22 cellular contexts compared by ENCODE assay signal in genomic region chr4:46432923-46433322, GRCh38. TPM values are rescaled to one million over a fixed set of nuclear protein-coding genes. Genes with fewer than 3 reads are reported as not detected.
DNase-seq lines count a peak whose midpoint lies in the region; ATAC-seq and TF ChIP-seq lines count a peak whose summit lies in the region.
"Had no signal": no experiment of that assay in that cellular context is flagged by ENCODE, and none has a peak within 500 bp of the region (broad histone marks: within the 10 kb centered on the region; RNA-seq: fewer than 3 reads in every experiment).

No MANE protein-coding gene starts in this region.

- no peak overlapping the region for H3K23ac ChIP-seq in IMR-90 (ENCODE audit: low read depth, low read length)

- TF ChIP-seq CTCF in IMR-90 (conservative IDR thresholded peaks at IDR 0.05; ENCODE audit: low read depth, low read length): no peak
- no peak for TF ChIP-seq CTCF in mammary epithelial cell (conservative IDR thresholded peaks at IDR 0.05 in 1 of 2, IDR thresholded peaks at IDR 0.05 in 1 of 2; ENCODE audit: extremely low read depth in 1 of 2, insufficient read depth in 1 of 2, low read depth in 1 of 2, low read length in 2 of 2)

- TF ChIP-seq RAD21 in IMR-90 (IDR thresholded peaks at IDR 0.05; ENCODE audit: low read length): no peak

- BruUV-seq in IMR-90 (replicated peaks; lab: Mats Ljungman, UMichigan): no TSS peak
- BruUV-seq in mammary epithelial cell (replicated peaks; lab: Mats Ljungman, UMichigan): no TSS peak

- H3K14ac ChIP-seq in IMR-90 (replicated peaks; ENCODE audit: low read depth, low read length): no peak overlapping the region

- H4K20me1 ChIP-seq in IMR-90 (ENCODE audit: insufficient read depth, low read length) (no peaks in the 10 kb centered on the region), mammary epithelial cell (ENCODE audit: insufficient read depth, low read length) (no peaks in the 10 kb centered on the region)
- H4K20me1 ChIP-seq: BLaER1 treated with 17β-estradiol and CSF1 and Interleukin-3, amounts not matched to agents 10 nM and 100 nM had no signal

- H3K27me3 ChIP-seq in IMR-90 (ENCODE audit: control insufficient read depth, insufficient read depth, low read length): no peaks in the 10 kb centered on the region
- H3K27me3 ChIP-seq in mammary epithelial cell (ENCODE audit: insufficient read depth, low read length): no peaks in the 10 kb centered on the region
- H3K27me3 ChIP-seq: BLaER1 treated with 17β-estradiol and CSF1 and Interleukin-3, amounts not matched to agents 10 nM and 100 nM had no signal

- H2AK5ac ChIP-seq in IMR-90 (ENCODE audit: low read depth, low read length): no peak overlapping the region

- H2BK20ac ChIP-seq in IMR-90 (ENCODE audit: low read depth, low read length): no peak overlapping the region

- H2BK5ac ChIP-seq in IMR-90 (ENCODE audit: low read depth, low read length, poor library complexity, severe bottlenecking): no peak overlapping the region

- CTCF ChIA-PET in IMR-90 (lab: Yijun Ruan, JAX) (no interaction called here), mammary epithelial cell (lab: Charles Lee; ENCODE audit: low non-redundant PET) (no interaction called here)

- H3K9me3 Mint-ChIP-seq in activated naive CD8-positive, alpha-beta T cell treated with anti-CD3 and anti-CD28 coated beads for 36 hours: peaks cover 2% of the 10 kb centered on the region

- H2BK15ac ChIP-seq in IMR-90 (ENCODE audit: low read depth, low read length): no peak overlapping the region

- H3K4me1 ChIP-seq in IMR-90 (ENCODE audit: control insufficient read depth, insufficient read depth, low read length): peaks cover 2% of the 10 kb centered on the region; the same call in 1 of the 2 replicates
- H3K4me1 ChIP-seq in mammary epithelial cell (ENCODE audit: insufficient read depth, low read length): peaks cover 14% of the 10 kb centered on the region
- H3K4me1 ChIP-seq: lower lobe of right lung, parathyroid adenoma had no signal

- no peak overlapping the region for H3K4me3 Mint-ChIP-seq in activated naive CD8-positive, alpha-beta T cell treated with anti-CD3 and anti-CD28 coated beads for 36 hours
- no peak overlapping the region for H3K4me3 Mint-ChIP-seq in T-helper 17 cell
- H3K4me3 Mint-ChIP-seq: dendritic cell treated with granulocyte-macrophage colony-stimulating factor and Interleukin-4, amounts not matched to agents 40 ng/mL and 50 ng/mL, for 4 days; naive B cell had no signal

- H3K4ac ChIP-seq in IMR-90 (ENCODE audit: low read depth, low read length): no peak overlapping the region

- H3K27ac Mint-ChIP-seq in activated naive CD8-positive, alpha-beta T cell treated with anti-CD3 and anti-CD28 coated beads for 36 hours: no peak overlapping the region
- H3K27ac Mint-ChIP-seq in T-helper 17 cell: no peak overlapping the region
- H3K27ac Mint-ChIP-seq: dendritic cell treated with granulocyte-macrophage colony-stimulating factor and Interleukin-4, amounts not matched to agents 40 ng/mL and 50 ng/mL, for 4 days; naive B cell had no signal

- dilution Hi-C loops in IMR-90 (cut with HindIII; ENCODE audit: low sequenced_read_pairs, unreplicated experiment) (no loop called here), mammary epithelial cell (cut with HindIII; ENCODE audit: low sequenced_read_pairs) (no loop called here)

- no peaks in the 10 kb centered on the region for H3K4me1 Mint-ChIP-seq in activated naive CD8-positive, alpha-beta T cell treated with anti-CD3 and anti-CD28 coated beads for 36 hours
- H3K4me1 Mint-ChIP-seq in T-helper 17 cell: no peaks in the 10 kb centered on the region
- H3K4me1 Mint-ChIP-seq: naive B cell had no signal

- H3K9me3 ChIP-seq in IMR-90 (ENCODE audit: control insufficient read depth, insufficient read depth, low read length) (no peaks in the 10 kb centered on the region), mammary epithelial cell (replicated peaks; ENCODE audit: insufficient read depth, low read length) (no peaks in the 10 kb centered on the region), T-helper 17 cell (ENCODE audit: control insufficient read depth, low read length, poor library complexity, severe bottlenecking) (no peaks in the 10 kb centered on the region)
- H3K9me3 ChIP-seq: BLaER1 treated with 17β-estradiol and CSF1 and Interleukin-3, amounts not matched to agents 10 nM and 100 nM; lower lobe of right lung had no signal

- no peak overlapping the region for H3K4me3 ChIP-seq in IMR-90 (ENCODE audit: insufficient read depth, low read depth, low read length)
- H3K4me3 ChIP-seq in mammary epithelial cell (replicated peaks in 1 of 3; ENCODE audit: insufficient read depth in 1 of 3, low read depth in 2 of 3, low read length in 3 of 3): no peak overlapping the region
- H3K4me3 ChIP-seq: BLaER1 treated with 17β-estradiol and CSF1 and Interleukin-3, amounts not matched to agents 10 nM and 100 nM; lower lobe of right lung had no signal

- in situ Hi-C loops in IMR-90 (cut with MboI; ENCODE audit: low sequenced_read_pairs): no loop called here
- in situ Hi-C loops in mammary epithelial cell (cut with MboI; ENCODE audit: low sequenced_read_pairs in 2 of 2): no loop called here

- no peaks in the 10 kb centered on the region for H3K79me2 ChIP-seq in mammary epithelial cell (ENCODE audit: insufficient read depth, low read length)
- H3K79me2 ChIP-seq: parathyroid adenoma had no signal

- H3K9me1 ChIP-seq in IMR-90 (ENCODE audit: insufficient read depth, low read length): no peaks in the 10 kb centered on the region

- H3K18ac ChIP-seq in IMR-90 (ENCODE audit: low read depth, low read length): no peak overlapping the region

- WGBS in IMR-90 (ENCODE audit: extremely low coverage in 2 of 2, insufficient read length in 1 of 2), 2 experiments: no CpG with 5 or more reads among the region's 1 CpG
- 76% methylated on average over 1 of the region's 1 CpG for WGBS in mammary epithelial cell (ENCODE audit: low coverage, missing lambda C conversion rate)

- no peak overlapping the region for H2BK120ac ChIP-seq in IMR-90 (ENCODE audit: low read depth, low read length)

- H3K36me3 ChIP-seq in IMR-90 (ENCODE audit: control insufficient read depth, insufficient read depth, low read length): no peaks in the 10 kb centered on the region
- H3K36me3 ChIP-seq in mammary epithelial cell (ENCODE audit: insufficient read depth, low read length): no peaks in the 10 kb centered on the region
- H3K36me3 ChIP-seq: BLaER1 treated with 17β-estradiol and CSF1 and Interleukin-3, amounts not matched to agents 10 nM and 100 nM; lower lobe of right lung had no signal

- POLR2A ChIA-PET in IMR-90 (lab: Charles Lee; ENCODE audit: unreplicated experiment): no interaction called here

- no peak overlapping the region for H4K5ac ChIP-seq in IMR-90 (ENCODE audit: low read depth, low read length)

- intact Hi-C loops in IMR-90 (cut with micrococcal nuclease) (no loop called here), mammary epithelial cell (cut with micrococcal nuclease) (loop anchor here (5.0 kb wide), 1 partner anchor 74 kb away; no protein-coding TSS in a partner anchor)

- TF ChIP-seq POLR2A in IMR-90 (IDR thresholded peaks at IDR 0.05; ENCODE audit: low read depth, low read length): no peak

- H3K9ac ChIP-seq in IMR-90 (ENCODE audit: low read depth, low read length): no peak overlapping the region
- no peak overlapping the region for H3K9ac ChIP-seq in mammary epithelial cell (ENCODE audit: insufficient read depth, low read length)
- H3K9ac ChIP-seq: BLaER1 treated with 17β-estradiol and CSF1 and Interleukin-3, amounts not matched to agents 10 nM and 100 nM; parathyroid adenoma had no signal

- H3K4me2 ChIP-seq in IMR-90 (ENCODE audit: low read depth, low read length): no peak overlapping the region
- peak overlapping the region; percentile 28 for H3K4me2 ChIP-seq in mammary epithelial cell (ENCODE audit: insufficient read depth, low read depth, low read length)
- H3K4me2 ChIP-seq: BLaER1 treated with 17β-estradiol and CSF1 and Interleukin-3, amounts not matched to agents 10 nM and 100 nM had no signal

- no peak overlapping the region for H4K8ac ChIP-seq in IMR-90 (ENCODE audit: low read depth in 2 of 2, low read length in 2 of 2)

- H4K91ac ChIP-seq in IMR-90 (ENCODE audit: insufficient read depth, low read depth, low read length): no peak overlapping the region

- DNase-seq in IMR-90 (peak; percentile 85), mammary epithelial cell (peak; percentile 59), iris pigment epithelial cell (ENCODE audit: low read depth) (peak; percentile 70), T-helper 17 cell (no peak)
- DNase-seq in activated CD4-positive, alpha-beta T cell treated with anti-CD3 and anti-CD28 coated beads for 1 hour: no peak
- no peak for DNase-seq in activated naive CD8-positive, alpha-beta T cell treated with anti-CD3 and anti-CD28 coated beads for 36 hours
- DNase-seq: activated CD4-positive, alpha-beta T cell treated with anti-CD3 and anti-CD28 coated beads, Interleukin-2, amount 50 U/mL, for 1 hour; activated naive CD4-positive, alpha-beta T cell; DMS153; glutamatergic neuron; lower lobe of right lung; naive B cell; NCI-H1436; NCI-H2227 treated with DMSO at 0.1 percent for 48 hours; NK-92 treated with Interleukin-12 subunit alpha and Interleukin-12 subunit beta, amount 100 ng/mL, for 24 hours; small intestine; stimulated activated CD4-positive, alpha-beta T cell treated with anti-CD3 and anti-CD28 coated beads, Interleukin-4, amount 100 ng/mL, for 4 hours had no signal

- no peak overlapping the region for H3K56ac ChIP-seq in IMR-90 (ENCODE audit: extremely low read depth, insufficient read depth, low read length)

- H2AFZ ChIP-seq in IMR-90 (replicated peaks; ENCODE audit: low read length, poor library complexity): no peak overlapping the region
- H2AFZ ChIP-seq in mammary epithelial cell (ENCODE audit: low read depth, low read length): no peak overlapping the region
- H2AFZ ChIP-seq: parathyroid adenoma had no signal

- H3K36me3 Mint-ChIP-seq in activated naive CD8-positive, alpha-beta T cell treated with anti-CD3 and anti-CD28 coated beads for 36 hours: no peaks in the 10 kb centered on the region
- no peaks in the 10 kb centered on the region for H3K36me3 Mint-ChIP-seq in T-helper 17 cell (ENCODE audit: low read depth)
- H3K36me3 Mint-ChIP-seq: naive B cell had no signal

- ATAC-seq in IMR-90 (ENCODE audit: low read depth): peak; percentile 82
- no peak for ATAC-seq in HG03139 (IDR thresholded peaks at IDR 0.05; ENCODE audit: unreplicated experiment)
- ATAC-seq in T-helper 17 cell: no peak
- ATAC-seq: lower lobe of right lung had no signal

- no peaks in the 10 kb centered on the region for H3K27me3 Mint-ChIP-seq in activated naive CD8-positive, alpha-beta T cell treated with anti-CD3 and anti-CD28 coated beads for 36 hours
- no peaks in the 10 kb centered on the region for H3K27me3 Mint-ChIP-seq in T-helper 17 cell
- H3K27me3 Mint-ChIP-seq: dendritic cell treated with granulocyte-macrophage colony-stimulating factor and Interleukin-4, amounts not matched to agents 40 ng/mL and 50 ng/mL, for 4 days; naive B cell had no signal

- H2AK9ac ChIP-seq in IMR-90 (replicated peaks; ENCODE audit: low read depth, low read length, poor library complexity): no peak overlapping the region

- no peaks in the 10 kb centered on the region for H3K79me1 ChIP-seq in IMR-90 (ENCODE audit: low read depth in 1 of 2, low read length in 2 of 2)

- H3K27ac ChIP-seq in IMR-90 (ENCODE audit: insufficient read depth, low read length) (no peak overlapping the region), mammary epithelial cell (ENCODE audit: insufficient read depth, low read depth, low read length) (no peak overlapping the region)
- H3K27ac ChIP-seq: BLaER1 treated with 17β-estradiol and CSF1 and Interleukin-3, amounts not matched to agents 10 nM and 100 nM; lower lobe of right lung; parathyroid adenoma had no signal

RNA-seq across cellular contexts. Expression of gene GABRA2, which starts 43.0 kb away (rescaled TPM):
- total RNA-seq in IMR-90 (2012; rRNA removed) (0.83 and 0.90 TPM in 2 replicates), mammary epithelial cell (not detected), T-helper 17 cell (not detected)
- polyA plus RNA-seq in IMR-90 (2012; rRNA removed) (0.44 and 0.65 TPM in 2 replicates), mammary epithelial cell (0.05 TPM)
- polyA plus RNA-seq in IMR-90 (2012; cell fraction: cytosol; rRNA removed): 0.08 and 0.17 TPM in 2 replicates
- polyA plus RNA-seq in IMR-90 (2012; cell fraction: nucleus; rRNA removed; ENCODE audit: low replicate concordance): 0.03 and 0.61 TPM in 2 replicates
- not detected for polyA minus RNA-seq in mammary epithelial cell
- not detected for total RNA-seq in activated naive CD8-positive, alpha-beta T cell treated with anti-CD3 and anti-CD28 coated beads for 36 hours
- total RNA-seq: astrocyte had no signal

Comparison
In these comparisons a context has a peak if more than half of its experiments do, and no peak if none do; other contexts are left out.
1. DNase-seq: peak in IMR-90 (single experiment), mammary epithelial cell (single experiment) and iris pigment epithelial cell (single experiment); none in activated CD4-positive, alpha-beta T cell treated with anti-CD3 and anti-CD28 coated beads for 1 hour (single experiment), activated naive CD8-positive, alpha-beta T cell treated with anti-CD3 and anti-CD28 coated beads for 36 hours (single experiment) and T-helper 17 cell (0 of 3).